Comparison of ENCODE assay signal across 9 cellular contexts in genomic region chr12:66901136-66901932, GRCh38.
A peak's percentile ranks its signal among the peaks of the same experiment; 100 is the strongest.
DNase-seq lines count a peak whose midpoint lies in the region; ATAC-seq and TF ChIP-seq lines count a peak whose summit lies in the region.
"Had no signal": no experiment of that assay in that cellular context is flagged by ENCODE, and none has a peak within 500 bp of the region (broad histone marks: within the 10 kb centered on the region; RNA-seq: fewer than 3 reads in every experiment).

No MANE protein-coding gene starts in this region.

- H3K9ac ChIP-seq in SU-DHL-6 (ENCODE audit: low read length), result no peak overlapping the region

- H3K4me3 ChIP-seq in CD8-positive, alpha-beta memory T cell (ENCODE audit: low read length), result peak overlapping the region; percentile 30
- H3K4me3 ChIP-seq in SU-DHL-6 (ENCODE audit: insufficient read depth, low read length, poor library complexity, severe bottlenecking), result no peak overlapping the region
- H3K4me3 ChIP-seq in uterus, result no peak overlapping the region
- H3K4me3 ChIP-seq in testis, result no peak overlapping the region

- H4K20me1 ChIP-seq in SU-DHL-6 (ENCODE audit: low read depth, low read length), result no peaks in the 10 kb centered on the region

- H3K27ac ChIP-seq in CD8-positive, alpha-beta memory T cell (ENCODE audit: low read depth, low read length), result no peak overlapping the region
- H3K27ac ChIP-seq in SU-DHL-6 (ENCODE audit: low read depth, low read length) (peak overlapping the region; percentile 53), uterus (no peak overlapping the region), testis (no peak overlapping the region)

- H3K4me1 Mint-ChIP-seq in CD8-positive, alpha-beta memory T cell, result peaks cover 17 to 39% (median 33%) of the 10 kb centered on the region in 3 donors

- H3K9me3 ChIP-seq in CD8-positive, alpha-beta memory T cell (ENCODE audit: low read length), result no peaks in the 10 kb centered on the region
- H3K9me3 ChIP-seq in SU-DHL-6 (ENCODE audit: insufficient read depth, low read length) (no peaks in the 10 kb centered on the region), uterus (no peaks in the 10 kb centered on the region), testis (no peaks in the 10 kb centered on the region)

- no peak for DNase-seq in CD8-positive, alpha-beta memory T cell
- DNase-seq in uterus (no peak), testis (no peak), H4 (ENCODE audit: low spot score) (no peak), NCI-H82 treated with DMSO at 0.1 percent for 48 hours (lab: John Stamatoyannopoulos, UW; ENCODE audit: unreplicated experiment) (no peak)
- DNase-seq: KG1 had no signal

- TF ChIP-seq CTCF in SU-DHL-6 (IDR thresholded peaks at IDR 0.05; ENCODE audit: insufficient read depth, low read length, poor library complexity, severe bottlenecking) (no peak), uterus (IDR thresholded peaks at IDR 0.05) (no peak), testis (IDR thresholded peaks at IDR 0.05) (no peak)

- no peaks in the 10 kb centered on the region for H3K9me2 ChIP-seq in SU-DHL-6 (replicated peaks; ENCODE audit: insufficient read depth, low read length)

- peaks cover 3 to 7% of the 10 kb centered on the region in 2 donors for H3K27me3 Mint-ChIP-seq in CD8-positive, alpha-beta memory T cell

- H3K27ac Mint-ChIP-seq in CD8-positive, alpha-beta memory T cell, result peak overlapping the region in 7 of 8 donors; percentile 10 to 84 (median 39)

- ATAC-seq in GM19351 (IDR thresholded peaks at IDR 0.05; ENCODE audit: unreplicated experiment), result peak; percentile 96
- peak; percentile 92 for ATAC-seq in HG03064 (IDR thresholded peaks at IDR 0.05; ENCODE audit: low read depth, unreplicated experiment)

- H3K4me2 ChIP-seq in SU-DHL-6 (ENCODE audit: low read depth, low read length, poor library complexity, severe bottlenecking), result peak overlapping the region; percentile 50

- H3K27me3 ChIP-seq in CD8-positive, alpha-beta memory T cell (ENCODE audit: insufficient read depth, low read length, poor library complexity, severe bottlenecking), result no peaks in the 10 kb centered on the region
- H3K27me3 ChIP-seq in SU-DHL-6 (ENCODE audit: low read length) (no peaks in the 10 kb centered on the region), uterus (no peaks in the 10 kb centered on the region), testis (no peaks in the 10 kb centered on the region)

- H3K36me3 Mint-ChIP-seq in CD8-positive, alpha-beta memory T cell, result no peaks in the 10 kb centered on the region

- H3K4me3 Mint-ChIP-seq in CD8-positive, alpha-beta memory T cell, result peak overlapping the region in 6 of 7 donors; percentile 3 to 66 (median 58)

- H2AFZ ChIP-seq in SU-DHL-6 (ENCODE audit: low read depth, low read length, severe bottlenecking), result no peak overlapping the region

- CTCF ChIA-PET in CD8-positive, alpha-beta memory T cell (lab: Charles Lee), result no interaction called here

- H3K36me3 ChIP-seq in CD8-positive, alpha-beta memory T cell (ENCODE audit: insufficient read depth, low read length), result no peaks in the 10 kb centered on the region
- H3K36me3 ChIP-seq in SU-DHL-6 (ENCODE audit: low read length) (no peaks in the 10 kb centered on the region), uterus (no peaks in the 10 kb centered on the region), testis (ENCODE audit: low read depth, missing control alignments) (no peaks in the 10 kb centered on the region)

- 58 to 81% methylated on average over 4 of the region's 4 CpGs for WGBS in testis, 2 donors

- POLR2A ChIA-PET in CD8-positive, alpha-beta memory T cell (lab: Charles Lee), result interaction anchor here (0.6 to 0.9 kb wide), 3 partner anchors 9 to 1275 kb away, joined by 3 to 4 read pairs (median 3); partner anchors contain the start of gene CAND1

- peaks cover 8% of the 10 kb centered on the region for H3K4me1 ChIP-seq in CD8-positive, alpha-beta memory T cell (ENCODE audit: insufficient read depth, low read length)
- H3K4me1 ChIP-seq in uterus, result no peaks in the 10 kb centered on the region
- no peaks in the 10 kb centered on the region for H3K4me1 ChIP-seq in testis

- H3K79me2 ChIP-seq in SU-DHL-6 (ENCODE audit: insufficient read depth, low read length), result no peaks in the 10 kb centered on the region

- H3F3A ChIP-seq in SU-DHL-6 (ENCODE audit: insufficient read depth), result no peaks in the 10 kb centered on the region; the same call in 1 of the 2 replicates

- intact Hi-C loops in uterus (cut with DNase I; ENCODE audit: low total_unique reads) (no loop called here), testis (cut with DNase I; ENCODE audit: low total_unique reads) (no loop called here)

- TF ChIP-seq POLR2A in uterus (IDR thresholded peaks at IDR 0.05) (no peak), testis (IDR thresholded peaks at IDR 0.05) (no peak)

- no peaks in the 10 kb centered on the region for H3K9me3 Mint-ChIP-seq in CD8-positive, alpha-beta memory T cell
